10 cellular contexts compared by ENCODE assay signal in genomic region chr7:92751902-92752901, GRCh38.
DNase-seq lines count a peak whose midpoint lies in the region; ATAC-seq and TF ChIP-seq lines count a peak whose summit lies in the region.
"Had no signal": no experiment of that assay in that cellular context is flagged by ENCODE, and none has a peak within 500 bp of the region (broad histone marks: within the 10 kb centered on the region; RNA-seq: fewer than 3 reads in every experiment).

No MANE protein-coding gene starts in this region.

- H2AFZ ChIP-seq in OCI-LY7 (ENCODE audit: low read length) = no peak overlapping the region

- ATAC-seq in effector memory CD8-positive, alpha-beta T cell (replicated peaks) = no peak

- intact Hi-C loops in OCI-LY7 (cut with micrococcal nuclease; ENCODE audit: unreplicated experiment) = no loop called here

- no peaks in the 10 kb centered on the region for H3K9me3 ChIP-seq in OCI-LY7 (ENCODE audit: low read length)
- H3K9me3 ChIP-seq: colonic mucosa had no signal

- DNase-seq in EL (peak; percentile 91), MV-4-11 (lab: John Stamatoyannopoulos, UW) (peak; percentile 51), dermis blood vessel endothelial cell (peak; percentile 62), osteocyte (ENCODE audit: extremely low spot score, unreplicated experiment) (no peak), OCI-LY7 (ENCODE audit: low spot score) (no peak), NCI-H1436 (lab: John Stamatoyannopoulos, UW) (no peak), mucosa of gallbladder (ENCODE audit: low spot score) (no peak)
- no peak for DNase-seq in effector memory CD8-positive, alpha-beta T cell
- DNase-seq: colonic mucosa, NCI-H2171 had no signal

- no peaks in the 10 kb centered on the region for H3K9me2 ChIP-seq in OCI-LY7 (ENCODE audit: insufficient read depth, low read length)

- H4K20me1 ChIP-seq in OCI-LY7 (ENCODE audit: insufficient read depth, low read length) = no peaks in the 10 kb centered on the region

- no peak overlapping the region for H3K4me3 ChIP-seq in OCI-LY7 (ENCODE audit: low read depth, low read length, poor library complexity, severe bottlenecking)
- H3K4me3 ChIP-seq: colonic mucosa had no signal

- no TSS peak for BruUV-seq in OCI-LY7 (replicated peaks; lab: Mats Ljungman, UMichigan)

- no peak for TF ChIP-seq CTCF in osteocyte (IDR thresholded peaks at IDR 0.05)
- TF ChIP-seq CTCF in OCI-LY7 (conservative IDR thresholded peaks at IDR 0.05; ENCODE audit: low read length) = no peak

- no peak overlapping the region for H3K4me3 Mint-ChIP-seq in osteocyte (ENCODE audit: unreplicated experiment)
- no peak overlapping the region for H3K4me3 Mint-ChIP-seq in effector memory CD8-positive, alpha-beta T cell

- no peaks in the 10 kb centered on the region; the same call in 1 of the 2 replicates for H3K36me3 ChIP-seq in OCI-LY7 (ENCODE audit: insufficient read depth, low read length)
- H3K36me3 ChIP-seq: colonic mucosa had no signal

- H3K9me3 Mint-ChIP-seq in osteocyte (ENCODE audit: unreplicated experiment) = no peaks in the 10 kb centered on the region
- no peaks in the 10 kb centered on the region for H3K9me3 Mint-ChIP-seq in effector memory CD8-positive, alpha-beta T cell

- POLR2A ChIA-PET in OCI-LY7 (lab: Charles Lee) = no interaction called here

- peaks cover 12% of the 10 kb centered on the region for H3K36me3 Mint-ChIP-seq in osteocyte (ENCODE audit: unreplicated experiment)
- H3K36me3 Mint-ChIP-seq in effector memory CD8-positive, alpha-beta T cell (ENCODE audit: insufficient read depth) = no peaks in the 10 kb centered on the region

- H3K27ac Mint-ChIP-seq in osteocyte (ENCODE audit: unreplicated experiment) = peak overlapping the region; percentile 83
- H3K27ac Mint-ChIP-seq in effector memory CD8-positive, alpha-beta T cell = no peak overlapping the region

- peaks cover 79% of the 10 kb centered on the region for H3K4me1 Mint-ChIP-seq in osteocyte (ENCODE audit: unreplicated experiment)
- peaks cover 18 to 38% of the 10 kb centered on the region in 2 donors for H3K4me1 Mint-ChIP-seq in effector memory CD8-positive, alpha-beta T cell (ENCODE audit: low read depth in 2 of 2)

- H3K79me2 ChIP-seq in OCI-LY7 (ENCODE audit: insufficient read depth, low read depth, low read length) = no peaks in the 10 kb centered on the region

- no peak overlapping the region for H3K4me2 ChIP-seq in OCI-LY7 (ENCODE audit: low read length)

- no peaks in the 10 kb centered on the region for H3K27me3 Mint-ChIP-seq in osteocyte (ENCODE audit: unreplicated experiment)
- H3K27me3 Mint-ChIP-seq in effector memory CD8-positive, alpha-beta T cell = no peaks in the 10 kb centered on the region

- H3K27ac ChIP-seq in OCI-LY7 (ENCODE audit: low read depth, low read length, poor library complexity, severe bottlenecking) = no peak overlapping the region
- H3K27ac ChIP-seq: colonic mucosa had no signal

- CTCF ChIA-PET in OCI-LY7 (lab: Charles Lee; ENCODE audit: unreplicated experiment) = no interaction called here

- H3K4me1 ChIP-seq in OCI-LY7 (ENCODE audit: insufficient read depth, low read length, poor library complexity, severe bottlenecking) = no peaks in the 10 kb centered on the region
- H3K4me1 ChIP-seq: colonic mucosa had no signal

Comparison
In these comparisons a context has a peak if more than half of its experiments do, and no peak if none do; other contexts are left out.
1. DNase-seq: peak in EL (single experiment), MV-4-11 (single experiment) and dermis blood vessel endothelial cell (single experiment); none in osteocyte (single experiment), OCI-LY7 (single experiment), NCI-H1436 (single experiment), mucosa of gallbladder (single experiment) and effector memory CD8-positive, alpha-beta T cell (0 of 3).